3 cellular contexts compared by ENCODE assay signal in the genomic region with DNA sequence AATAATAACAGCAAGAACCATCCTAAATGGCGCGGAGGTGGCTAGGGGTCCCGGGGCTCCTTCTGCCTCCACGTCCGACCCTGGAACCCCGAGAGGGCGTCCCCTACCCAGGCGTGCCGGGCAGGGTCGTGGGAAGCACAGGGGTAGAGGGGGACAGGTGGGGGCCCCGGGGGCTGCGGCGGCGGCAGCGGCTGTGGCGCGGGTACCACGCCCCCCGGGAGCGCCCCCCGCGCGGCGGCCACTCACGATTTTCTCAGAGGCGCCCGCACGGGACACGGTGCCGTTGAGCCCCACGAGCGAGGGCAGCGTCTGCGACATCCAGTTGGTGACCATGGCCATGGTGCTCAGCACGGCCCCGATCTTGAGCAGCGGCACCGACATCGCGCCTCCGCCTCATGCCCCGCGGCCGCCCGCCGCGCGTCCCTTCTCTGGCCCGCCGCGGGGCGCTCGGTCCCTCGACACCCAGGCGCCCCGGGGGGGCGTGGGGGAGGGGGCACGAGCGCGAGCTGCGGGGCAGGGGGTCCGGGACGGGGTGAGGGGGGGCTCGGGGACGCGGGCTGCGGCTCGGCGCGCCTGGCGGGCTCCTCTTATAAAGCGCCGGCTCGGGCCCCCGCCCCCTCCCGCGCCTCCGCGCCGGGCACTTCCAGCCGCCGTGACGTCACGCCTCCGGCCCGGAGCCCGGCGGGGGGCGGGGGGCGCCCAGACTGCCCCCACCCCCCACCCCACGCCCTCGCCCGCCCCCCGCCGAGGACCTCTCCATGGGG.
TF ChIP-seq lines count a peak whose summit lies in the region.

No MANE protein-coding gene starts in this region.

TF ChIP-seq in H1, 55 proteins besides CTCF, POLR2A, EP300 and RAD21:
- TF ChIP-seq, protein P1, sequence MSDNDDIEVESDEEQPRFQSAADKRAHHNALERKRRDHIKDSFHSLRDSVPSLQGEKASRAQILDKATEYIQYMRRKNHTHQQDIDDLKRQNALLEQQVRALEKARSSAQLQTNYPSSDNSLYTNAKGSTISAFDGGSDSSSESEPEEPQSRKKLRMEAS (IDR thresholded peaks at IDR 0.05) = peak; percentile 72
- TF ChIP-seq KDM1A (IDR thresholded peaks at IDR 0.05; ENCODE audit: borderline replicate concordance, low read length) (no peak), TAF7 (optimal IDR thresholded peaks at IDR 0.05; ENCODE audit: borderline replicate concordance, low read depth, low read length) (no peak), RBBP5 (IDR thresholded peaks at IDR 0.05; ENCODE audit: borderline replicate concordance, low read depth, low read length) (peak; percentile 79; the same call in 1 of the 2 replicates), CREB1 (IDR thresholded peaks at IDR 0.05) (peak; percentile 36; the same call in 1 of the 2 replicates), PHF8 (conservative IDR thresholded peaks at IDR 0.05; ENCODE audit: low read depth, low read length) (0 out of 2 replicates have a peak, but pooled peaks have one; percentile 10), SIN3A (conservative IDR thresholded peaks at IDR 0.05 in 1 of 2, IDR thresholded peaks at IDR 0.05 in 1 of 2; ENCODE audit: low read depth in 1 of 2, low read length in 2 of 2) (no peak), ZNF274 (IDR thresholded peaks at IDR 0.05; ENCODE audit: borderline replicate concordance, extremely low read depth, low read length) (no peak), EGR1 (IDR thresholded peaks at IDR 0.05; ENCODE audit: borderline replicate concordance, low read depth, low read length) (no peak), SP1 (IDR thresholded peaks at IDR 0.05; ENCODE audit: low read depth, low read length) (no peak), KDM5A (IDR thresholded peaks at IDR 0.05; ENCODE audit: low read length) (no peak), KDM4A (IDR thresholded peaks at IDR 0.05; ENCODE audit: low read depth, low read length, severe bottlenecking) (peak; percentile 52)
- TF ChIP-seq, protein P2, sequence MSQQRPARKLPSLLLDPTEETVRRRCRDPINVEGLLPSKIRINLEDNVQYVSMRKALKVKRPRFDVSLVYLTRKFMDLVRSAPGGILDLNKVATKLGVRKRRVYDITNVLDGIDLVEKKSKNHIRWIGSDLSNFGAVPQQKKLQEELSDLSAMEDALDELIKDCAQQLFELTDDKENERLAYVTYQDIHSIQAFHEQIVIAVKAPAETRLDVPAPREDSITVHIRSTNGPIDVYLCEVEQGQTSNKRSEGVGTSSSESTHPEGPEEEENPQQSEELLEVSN (IDR thresholded peaks at IDR 0.05) = peak; percentile 39; the same call in 1 of the 2 replicates
TF ChIP-seq in H1: peak in this region for 6.

TF ChIP-seq in neural cell, 6 proteins besides CTCF, POLR2A, EP300 and RAD21:
- TF ChIP-seq EZH2 (IDR thresholded peaks at IDR 0.05; ENCODE audit: borderline replicate concordance, insufficient read depth, low read length, poor library complexity, severe bottlenecking) (no peak), MXI1 (conservative IDR thresholded peaks at IDR 0.05; ENCODE audit: poor library complexity, severe bottlenecking) (no peak), SMC3 (conservative IDR thresholded peaks at IDR 0.05; ENCODE audit: poor library complexity) (no peak), POLR2AphosphoS5 (IDR thresholded peaks at IDR 0.05) (no peak), TAF1 (IDR thresholded peaks at IDR 0.05; ENCODE audit: low read depth) (no peak)
- TF ChIP-seq, protein P3, sequence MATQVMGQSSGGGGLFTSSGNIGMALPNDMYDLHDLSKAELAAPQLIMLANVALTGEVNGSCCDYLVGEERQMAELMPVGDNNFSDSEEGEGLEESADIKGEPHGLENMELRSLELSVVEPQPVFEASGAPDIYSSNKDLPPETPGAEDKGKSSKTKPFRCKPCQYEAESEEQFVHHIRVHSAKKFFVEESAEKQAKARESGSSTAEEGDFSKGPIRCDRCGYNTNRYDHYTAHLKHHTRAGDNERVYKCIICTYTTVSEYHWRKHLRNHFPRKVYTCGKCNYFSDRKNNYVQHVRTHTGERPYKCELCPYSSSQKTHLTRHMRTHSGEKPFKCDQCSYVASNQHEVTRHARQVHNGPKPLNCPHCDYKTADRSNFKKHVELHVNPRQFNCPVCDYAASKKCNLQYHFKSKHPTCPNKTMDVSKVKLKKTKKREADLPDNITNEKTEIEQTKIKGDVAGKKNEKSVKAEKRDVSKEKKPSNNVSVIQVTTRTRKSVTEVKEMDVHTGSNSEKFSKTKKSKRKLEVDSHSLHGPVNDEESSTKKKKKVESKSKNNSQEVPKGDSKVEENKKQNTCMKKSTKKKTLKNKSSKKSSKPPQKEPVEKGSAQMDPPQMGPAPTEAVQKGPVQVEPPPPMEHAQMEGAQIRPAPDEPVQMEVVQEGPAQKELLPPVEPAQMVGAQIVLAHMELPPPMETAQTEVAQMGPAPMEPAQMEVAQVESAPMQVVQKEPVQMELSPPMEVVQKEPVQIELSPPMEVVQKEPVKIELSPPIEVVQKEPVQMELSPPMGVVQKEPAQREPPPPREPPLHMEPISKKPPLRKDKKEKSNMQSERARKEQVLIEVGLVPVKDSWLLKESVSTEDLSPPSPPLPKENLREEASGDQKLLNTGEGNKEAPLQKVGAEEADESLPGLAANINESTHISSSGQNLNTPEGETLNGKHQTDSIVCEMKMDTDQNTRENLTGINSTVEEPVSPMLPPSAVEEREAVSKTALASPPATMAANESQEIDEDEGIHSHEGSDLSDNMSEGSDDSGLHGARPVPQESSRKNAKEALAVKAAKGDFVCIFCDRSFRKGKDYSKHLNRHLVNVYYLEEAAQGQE (IDR thresholded peaks at IDR 0.05; ENCODE audit: borderline replicate concordance) = no peak

TF ChIP-seq in GM12891, 5 proteins besides CTCF, POLR2A, EP300 and RAD21:
- TF ChIP-seq POLR2AphosphoS5 (IDR thresholded peaks at IDR 0.05; ENCODE audit: low read depth, low read length) = no peak
- TF ChIP-seq SPI1 (IDR thresholded peaks at IDR 0.05; ENCODE audit: low read depth, low read length) = no peak
- no peak for TF ChIP-seq POU2F2 (IDR thresholded peaks at IDR 0.05; ENCODE audit: low read depth, low read length)
- no peak for TF ChIP-seq PAX5 (IDR thresholded peaks at IDR 0.05; ENCODE audit: insufficient read depth, low read length, severe bottlenecking)
- no peak for TF ChIP-seq TAF1 (IDR thresholded peaks at IDR 0.05; ENCODE audit: low read depth, low read length)
TF ChIP-seq in GM12891: peak in this region for 0.
